ENCODE assay signal across 11 cellular contexts in genomic region chr10:13309792-13310191, GRCh38.
"Had no signal": no experiment of that assay in that cellular context is flagged by ENCODE, and none has a peak within 500 bp of the region (broad histone marks: within the 10 kb centered on the region; RNA-seq: fewer than 3 reads in every experiment).

No MANE protein-coding gene starts in this region.

- H3K27ac ChIP-seq: GM23248 had no signal

- H3K4me3 ChIP-seq: GM23248, GM23338, HAP-1 had no signal

- H3K4me2 ChIP-seq: GM23338 had no signal

- H3K4me3 Mint-ChIP-seq: GM23338, H9, HFFc6 had no signal

- H3K9ac ChIP-seq: GM23248 had no signal

- H3K36me3 ChIP-seq: HAP-1 had no signal

- H3K9me3 Mint-ChIP-seq: GM23338, H9, HFFc6 had no signal

- H2AFZ ChIP-seq: GM23248 had no signal

- H3K27ac Mint-ChIP-seq: GM23338, H9, HFFc6 had no signal

- H3K9me3 ChIP-seq: HAP-1 had no signal

- H3K4me1 Mint-ChIP-seq: H9 had no signal

- FAIRE-seq: H1, H54 had no signal

- DNase-seq: GM23248, GOT3, H7, H9, HCEC 1CT, HFFc6 had no signal

- ATAC-seq: GM23338, HCT116 had no signal
